ENCODE assay signal across 8 cellular contexts in the genomic region with DNA sequence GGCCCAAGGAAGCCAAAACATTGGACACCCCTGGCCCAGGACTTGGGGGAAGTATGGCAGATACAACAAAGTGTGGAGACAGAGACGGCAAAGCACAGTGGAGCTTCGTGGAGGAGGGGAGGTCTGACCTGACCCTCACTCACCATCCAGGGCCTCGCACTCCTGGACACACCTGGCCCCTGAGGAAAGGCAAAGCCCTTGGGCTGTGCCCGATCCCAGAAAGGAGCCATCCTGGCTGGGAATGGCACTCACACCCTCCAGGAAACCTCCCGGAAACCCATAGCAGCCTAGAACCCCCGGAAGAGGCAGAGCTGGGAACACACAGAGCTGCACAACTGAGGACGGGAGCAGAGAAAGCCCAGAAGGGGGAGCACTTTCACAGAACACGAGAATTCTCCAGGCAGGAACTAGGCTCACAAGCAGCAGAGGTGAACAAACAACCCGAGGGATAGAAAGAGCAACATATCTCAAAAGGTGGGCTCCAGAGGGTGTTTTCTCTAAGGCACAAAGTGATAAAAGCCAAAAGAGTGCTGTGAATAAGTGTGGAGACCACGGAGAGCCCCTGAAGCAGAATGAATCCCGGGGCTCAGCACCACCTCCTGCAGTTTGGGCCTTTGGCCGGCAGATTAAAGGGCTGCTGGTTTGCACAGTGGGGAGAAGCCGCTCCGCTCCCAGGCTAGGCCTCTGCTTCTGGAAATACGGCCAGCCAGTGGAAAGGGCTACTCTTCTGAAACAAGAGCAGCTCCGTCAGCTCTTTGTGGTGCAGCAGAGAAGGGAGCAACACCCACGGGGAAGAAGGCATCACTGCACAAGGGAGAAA.
DNase-seq lines count a peak whose midpoint lies in the region; ATAC-seq and TF ChIP-seq lines count a peak whose summit lies in the region.

No MANE protein-coding gene starts in this region.

- no peak for TF ChIP-seq EP300 in transverse colon (IDR thresholded peaks at IDR 0.05; ENCODE audit: low read depth)

- peaks cover 100% of the 10 kb centered on the region for H3K36me3 ChIP-seq in BLaER1
- peaks cover 36% of the 10 kb centered on the region for H3K36me3 ChIP-seq in PC-3 (ENCODE audit: low read depth, low read length)
- H3K36me3 ChIP-seq in left lung = peaks cover 0 to 94% of the 10 kb centered on the region in 2 donors
- peaks cover 0 to 29% (median 13%) of the 10 kb centered on the region in 4 donors for H3K36me3 ChIP-seq in transverse colon

- intact Hi-C loops in PC-3 (cut with micrococcal nuclease) (no loop called here), left lung (cut with DNase I) (loop anchor here in 1 of 2 donors (10.0 kb wide), 1 partner anchor 150 kb away; no protein-coding TSS in a partner anchor), transverse colon (cut with DNase I; ENCODE audit: low total_unique reads) (loop anchor here (10.0 kb wide), 1 partner anchor 110 kb away; a partner anchor contains a TSS)

- no peak for TF ChIP-seq POLR2A in transverse colon (IDR thresholded peaks at IDR 0.05)

- H3K4me2 ChIP-seq in BLaER1 = 0 out of 2 replicates have a peak overlapping the region, but pooled peaks have one; percentile 4
- H3K4me2 ChIP-seq in PC-3 (ENCODE audit: low read length) = no peak overlapping the region

- WGBS in transverse colon (ENCODE audit: low coverage in 1 of 2), 2 donors = 59 to 68% methylated on average over 10 to 17 of the region's 17 CpGs

- DNase-seq in PC-3 = peak; percentile 57
- peak; percentile 24 for DNase-seq in dedifferentiated amniotic fluid mesenchymal stem cell (ENCODE audit: extremely low spot score)
- DNase-seq in left lung = no peak
- peak; percentile 32 for DNase-seq in transverse colon
- DNase-seq in activated CD4-positive, CD25-positive, alpha-beta regulatory T cell (lab: John Stamatoyannopoulos, UW) = no peak
- no peak for DNase-seq in stimulated activated naive CD4-positive, alpha-beta T cell treated with Interleukin-2 at 50 U/mL for 16 hours (lab: John Stamatoyannopoulos, UW)

- BruUV-seq in PC-3 (replicated peaks; lab: Mats Ljungman, UMichigan) = no TSS peak

- H3K27me3 ChIP-seq in BLaER1 = no peaks in the 10 kb centered on the region
- no peaks in the 10 kb centered on the region for H3K27me3 ChIP-seq in PC-3 (ENCODE audit: low read length)
- no peaks in the 10 kb centered on the region for H3K27me3 ChIP-seq in left lung
- H3K27me3 ChIP-seq in transverse colon = no peaks in the 10 kb centered on the region

- H4K20me1 ChIP-seq in BLaER1 = peaks cover 99% of the 10 kb centered on the region
- H4K20me1 ChIP-seq in PC-3 (ENCODE audit: low read length) = peaks cover 3% of the 10 kb centered on the region; the same call in 1 of the 2 replicates

- H3K4me1 ChIP-seq in BLaER1 (peaks cover 7% of the 10 kb centered on the region), PC-3 (ENCODE audit: insufficient read depth, low read length) (no peaks in the 10 kb centered on the region), left lung (no peaks in the 10 kb centered on the region), transverse colon (peaks cover 0 to 3% (median 0%) of the 10 kb centered on the region in 4 donors)

- POLR2A ChIA-PET in PC-3 (lab: Charles Lee; ENCODE audit: unreplicated experiment) = no interaction called here

- H3K79me2 ChIP-seq in PC-3 (ENCODE audit: low read length) = no peaks in the 10 kb centered on the region

- no peak overlapping the region for H2AFZ ChIP-seq in PC-3 (ENCODE audit: low read length)

- CTCF ChIA-PET in PC-3 (lab: Charles Lee) = interaction anchor here (0.5 to 0.6 kb wide), 2 partner anchors 11 to 14 kb away, joined by 6 to 9 read pairs; no protein-coding TSS in a partner anchor

- no peaks in the 10 kb centered on the region for H3F3A ChIP-seq in PC-3 (ENCODE audit: low read length, unreplicated experiment)

- in situ Hi-C loops in transverse colon (cut with MboI; ENCODE audit: low pct_ligation_motif_present in 1 of 4, low pct_unique_long_range_greater_than_20kb in 1 of 4, low sequenced_read_pairs in 3 of 4) = no loop called here

- H3K27ac ChIP-seq in BLaER1 (no peak overlapping the region), PC-3 (ENCODE audit: low read length) (no peak overlapping the region), left lung (no peak overlapping the region), transverse colon (no peak overlapping the region)

- no peak overlapping the region for H3K9ac ChIP-seq in BLaER1
- no peak overlapping the region for H3K9ac ChIP-seq in PC-3 (ENCODE audit: low read length)

- ATAC-seq in PC-3 = peak; percentile 59
- peak; percentile 48 for ATAC-seq in left lung

- H3K4me3 ChIP-seq in BLaER1 (no peak overlapping the region), GM12875 (ENCODE audit: low read depth, low read length) (no peak overlapping the region), PC-3 (ENCODE audit: low read length) (no peak overlapping the region), left lung (no peak overlapping the region), transverse colon (no peak overlapping the region)

- no peaks in the 10 kb centered on the region for H3K9me2 ChIP-seq in PC-3 (replicated peaks; ENCODE audit: low read length)

- TF ChIP-seq CTCF in GM12875 (IDR thresholded peaks at IDR 0.05; ENCODE audit: borderline replicate concordance, insufficient read depth, low read depth, low read length) (peak; percentile 57; the same call in 1 of the 2 replicates), PC-3 (conservative IDR thresholded peaks at IDR 0.05; ENCODE audit: low read depth, low read length) (peak; percentile 66), left lung (IDR thresholded peaks at IDR 0.05) (peak in 1 of 2 donors; percentile 21), transverse colon (IDR thresholded peaks at IDR 0.05) (peak; percentile 41 to 52 (median 47))

- H3K9me3 ChIP-seq in BLaER1 (no peaks in the 10 kb centered on the region), PC-3 (ENCODE audit: low read length) (no peaks in the 10 kb centered on the region), left lung (no peaks in the 10 kb centered on the region), transverse colon (no peaks in the 10 kb centered on the region)

Comparison
In these comparisons a context has a peak if more than half of its experiments do, and no peak if none do; other contexts are left out.
1. DNase-seq: peak in PC-3 (single experiment), dedifferentiated amniotic fluid mesenchymal stem cell (single experiment) and transverse colon (single experiment); none in left lung (0 of 2), activated CD4-positive, CD25-positive, alpha-beta regulatory T cell (0 of 4) and stimulated activated naive CD4-positive, alpha-beta T cell treated with Interleukin-2 at 50 U/mL for 16 hours (single experiment).